In genomic region chr9:124766815-124767554, GRCh38 we compare ENCODE assay signal across 10 cellular contexts. TPM values are rescaled to one million over a fixed set of nuclear protein-coding genes. Genes with fewer than 3 reads are reported as not detected.
DNase-seq lines count a peak whose midpoint lies in the region; ATAC-seq, FAIRE-seq and TF ChIP-seq lines count a peak whose summit lies in the region.
"Had no signal": no experiment of that assay in that cellular context is flagged by ENCODE, and none has a peak within 500 bp of the region (broad histone marks: within the 10 kb centered on the region; RNA-seq: fewer than 3 reads in every experiment).

No MANE protein-coding gene starts in this region.

- H3K36me3 ChIP-seq in cardiac muscle cell (no peaks in the 10 kb centered on the region), upper lobe of right lung (no peaks in the 10 kb centered on the region)

- no peak for DNase-seq in cardiac muscle cell (ENCODE audit: low read depth in 1 of 2, low spot score in 1 of 2)
- no peak for DNase-seq in Right ventricle myocardium superior
- DNase-seq in MV-4-11 (lab: John Stamatoyannopoulos, UW), result peak; percentile 8
- no peak for DNase-seq in cardiac fibroblast (ENCODE audit: low read depth in 2 of 2)
- no peak for DNase-seq in upper lobe of right lung
- no peak for DNase-seq in GM20000 (ENCODE audit: low spot score)
- no peak for DNase-seq in D721Med (ENCODE audit: insufficient read length, low spot score)
- no peak for DNase-seq in GM12891 (ENCODE audit: insufficient read length, low spot score)
- DNase-seq: NCI-H187 treated with DMSO at 0.1 percent for 48 hours, psoas muscle had no signal

- H3K9me3 ChIP-seq in cardiac muscle cell (ENCODE audit: low read depth) (no peaks in the 10 kb centered on the region), upper lobe of right lung (no peaks in the 10 kb centered on the region)
- H3K9me3 ChIP-seq: psoas muscle had no signal

- FAIRE-seq in D721Med (lab: Jason Lieb, UNC), result no peak
- FAIRE-seq in GM12891 (lab: Jason Lieb, UNC), result no peak

- peaks cover 47% of the 10 kb centered on the region for H3K4me1 ChIP-seq in cardiac muscle cell (ENCODE audit: low read depth)
- peaks cover 5% of the 10 kb centered on the region for H3K4me1 ChIP-seq in upper lobe of right lung

- H3K4me3 ChIP-seq in cardiac muscle cell (no peak overlapping the region), cardiac fibroblast (replicated peaks in 1 of 2; ENCODE audit: low read depth in 2 of 2, low read length in 2 of 2) (no peak overlapping the region), upper lobe of right lung (no peak overlapping the region)
- H3K4me3 ChIP-seq: psoas muscle had no signal

- ATAC-seq in Right ventricle myocardium superior (ENCODE audit: poor library complexity), result no peak
- ATAC-seq in upper lobe of right lung, result no peak
- ATAC-seq: psoas muscle had no signal

- H3K27me3 ChIP-seq in cardiac muscle cell, result no peaks in the 10 kb centered on the region
- peaks cover 58% of the 10 kb centered on the region for H3K27me3 ChIP-seq in upper lobe of right lung

- intact Hi-C loops in Right ventricle myocardium superior (cut with DNase I), result no loop called here
- intact Hi-C loops in upper lobe of right lung (cut with DNase I), result no loop called here

- no peak for TF ChIP-seq POLR2A in GM12891 (IDR thresholded peaks at IDR 0.05; ENCODE audit: low read depth, low read length)

- H3K27ac ChIP-seq in cardiac muscle cell (no peak overlapping the region), upper lobe of right lung (no peak overlapping the region)
- H3K27ac ChIP-seq: psoas muscle had no signal

- TF ChIP-seq CTCF in cardiac muscle cell (IDR thresholded peaks at IDR 0.05; ENCODE audit: low read depth, low read length) (peak; percentile 23), cardiac fibroblast (IDR thresholded peaks at IDR 0.05; ENCODE audit: low read depth, low read length) (peak; percentile 18), upper lobe of right lung (IDR thresholded peaks at IDR 0.05) (peak; percentile 7), GM20000 (IDR thresholded peaks at IDR 0.05; ENCODE audit: extremely low read depth, missing control alignments) (no peak), D721Med (IDR thresholded peaks at IDR 0.05; ENCODE audit: insufficient read depth, missing control alignments) (no peak)

TF ChIP-seq in GM12891, 5 proteins besides CTCF, POLR2A, EP300 and RAD21:
- TF ChIP-seq PAX5 (IDR thresholded peaks at IDR 0.05; ENCODE audit: insufficient read depth, low read length, severe bottlenecking) (no peak), SPI1 (IDR thresholded peaks at IDR 0.05; ENCODE audit: low read depth, low read length) (no peak)

RNA-seq across cellular contexts. Expression of gene NR6A1, which starts 4.1 kb away (rescaled TPM):
- total RNA-seq in cardiac muscle cell (12.8 and 19.8 TPM in 2 replicates), Right ventricle myocardium superior (1.4 TPM), upper lobe of right lung (4.0 TPM)
- 3.2 and 5.8 TPM in 2 replicates for polyA plus RNA-seq in cardiac muscle cell
- 2.0 TPM for polyA plus RNA-seq in GM12891 (2012; ENCODE audit: low read depth, missing spikeins)

RNA-seq across cellular contexts. Expression of gene OLFML2A, which starts 9.9 kb away (rescaled TPM):
- total RNA-seq in cardiac muscle cell, result 4.7 and 10.7 TPM in 2 replicates
- 2.6 and 3.4 TPM in 2 replicates for polyA plus RNA-seq in cardiac muscle cell
- total RNA-seq in Right ventricle myocardium superior, result 27.5 TPM
- 39.5 TPM for total RNA-seq in upper lobe of right lung
- 0.27 TPM for polyA plus RNA-seq in GM12891 (2012; ENCODE audit: low read depth, missing spikeins)

Comparison
In these comparisons a context has a peak if more than half of its experiments do, and no peak if none do; other contexts are left out.
1. CTCF ChIP-seq: peak in cardiac muscle cell (single experiment), cardiac fibroblast (single experiment) and upper lobe of right lung (single experiment); none in GM20000 (single experiment) and D721Med (single experiment).